ENCODE assay signal across 28 cellular contexts in genomic region chr1:232993555-232993954, GRCh38.
"Had no signal": no experiment of that assay in that cellular context is flagged by ENCODE, and none has a peak within 500 bp of the region (broad histone marks: within the 10 kb centered on the region; RNA-seq: fewer than 3 reads in every experiment).

No MANE protein-coding gene starts in this region.

- H3K9me3 ChIP-seq: ovary, psoas muscle, right lobe of liver, thoracic aorta, thyroid gland had no signal

- H3K4me3 ChIP-seq: neural progenitor cell, ovary, psoas muscle, right lobe of liver, sigmoid colon, stomach, thoracic aorta, thyroid gland, tibial nerve, upper lobe of left lung, vagina had no signal

- H3K9ac ChIP-seq: neural progenitor cell, parathyroid adenoma had no signal

- H2AFZ ChIP-seq: neural progenitor cell, parathyroid adenoma had no signal

- H3K27ac Mint-ChIP-seq: nephron; progenitor cell of endocrine pancreas; stimulated activated effector memory CD8-positive, alpha-beta T cell treated with anti-CD3 and anti-CD28 coated beads, Interleukin-12 subunit alpha, Interleukin-12 subunit beta, amount 100 ng/mL, for 72 hours; stimulated activated naive B cell treated with anti-CD40 and anti-IgM and Interleukin-4, amounts not matched to agents 10 μg/mL and 1 μg/mL and 100 μg/mL, for 72 hours; stimulated activated naive CD8-positive, alpha-beta T cell treated with anti-CD3 and anti-CD28 coated beads, Interleukin-15, Interleukin-2, amounts not matched to agents 100 ng/mL and 50 ng/mL, for 24 hours had no signal

- H3K4me1 Mint-ChIP-seq: stimulated activated naive B cell treated with anti-CD40 and anti-IgM and Interleukin-4, amounts not matched to agents 10 μg/mL and 1 μg/mL and 100 μg/mL, for 72 hours had no signal

- H3K27me3 Mint-ChIP-seq: progenitor cell of endocrine pancreas; stimulated activated naive B cell treated with anti-CD40 and anti-IgM and Interleukin-4, amounts not matched to agents 10 μg/mL and 1 μg/mL and 100 μg/mL, for 72 hours; stimulated activated naive CD8-positive, alpha-beta T cell treated with anti-CD3 and anti-CD28 coated beads, Interleukin-15, Interleukin-2, amounts not matched to agents 100 ng/mL and 50 ng/mL, for 24 hours had no signal

- H3K36me3 ChIP-seq: neural progenitor cell, ovary, right lobe of liver, sigmoid colon, thyroid gland, upper lobe of left lung had no signal

- H3K79me2 ChIP-seq: parathyroid adenoma had no signal

- H3K27me3 ChIP-seq: neural progenitor cell, ovary, right lobe of liver, sigmoid colon, stomach, thyroid gland, tibial nerve, upper lobe of left lung, vagina had no signal

- ATAC-seq: psoas muscle; right cardiac atrium; right lobe of liver; stimulated activated effector memory CD8-positive, alpha-beta T cell treated with anti-CD3 and anti-CD28 coated beads, Interleukin-12 subunit alpha, Interleukin-12 subunit beta, amount 100 ng/mL, for 72 hours; stimulated activated naive B cell treated with anti-CD40 and anti-IgM and Interleukin-4, amounts not matched to agents 10 μg/mL and 1 μg/mL and 100 μg/mL, for 72 hours had no signal

- H3K4me2 ChIP-seq: neural progenitor cell had no signal

- H3K4me3 Mint-ChIP-seq: nephron; neural progenitor cell; stimulated activated effector memory CD8-positive, alpha-beta T cell treated with anti-CD3 and anti-CD28 coated beads, Interleukin-12 subunit alpha, Interleukin-12 subunit beta, amount 100 ng/mL, for 72 hours; stimulated activated naive B cell treated with anti-CD40 and anti-IgM and Interleukin-4, amounts not matched to agents 10 μg/mL and 1 μg/mL and 100 μg/mL, for 72 hours; stimulated activated naive CD8-positive, alpha-beta T cell treated with anti-CD3 and anti-CD28 coated beads, Interleukin-15, Interleukin-2, amounts not matched to agents 100 ng/mL and 50 ng/mL, for 24 hours had no signal

- FAIRE-seq: small intestine, urothelium cell line had no signal

- DNase-seq: occipital lobe; ovary; posterior cingulate gyrus; psoas muscle; right cardiac atrium; right lobe of liver; small intestine; stimulated activated CD4-positive, alpha-beta T cell treated with anti-CD3 and anti-CD28 coated beads, Interleukin-15, amount 100 ng/mL, for 24 hours; stimulated activated CD4-positive, alpha-beta T cell treated with anti-CD3 and anti-CD28 coated beads, Interleukin-2, amount 100 ng/mL, for 24 hours; stimulated activated CD4-positive, alpha-beta T cell treated with anti-CD3 and anti-CD28 coated beads, Interleukin-2, amount 100 ng/mL, for 48 hours; stimulated activated CD4-positive, alpha-beta T cell treated with anti-CD3 and anti-CD28 coated beads, Interleukin-4, amount 100 ng/mL, for 24 hours; stimulated activated naive B cell treated with anti-CD40 and anti-IgM and Interleukin-4, amounts not matched to agents 10 μg/mL and 1 μg/mL and 100 μg/mL, for 72 hours; stimulated activated naive CD4-positive, alpha-beta T cell treated with Interleukin-2 at 50 U/mL for 16 hours; stomach; thyroid gland; trophoblast cell; upper lobe of left lung had no signal

- H3K27ac ChIP-seq: neural progenitor cell, ovary, parathyroid adenoma, psoas muscle, right lobe of liver, sigmoid colon, stomach, thoracic aorta, thyroid gland, tibial nerve, upper lobe of left lung, vagina had no signal

- H3K4me1 ChIP-seq: neural progenitor cell, parathyroid adenoma, right lobe of liver, sigmoid colon, stomach, thyroid gland, tibial nerve, upper lobe of left lung, vagina had no signal

- H3K9me3 Mint-ChIP-seq: stimulated activated effector memory CD8-positive, alpha-beta T cell treated with anti-CD3 and anti-CD28 coated beads, Interleukin-12 subunit alpha, Interleukin-12 subunit beta, amount 100 ng/mL, for 72 hours had no signal
